Comparison of ENCODE assay signal across 10 cellular contexts in genomic region chr17:28684963-28685362, GRCh38. TPM values are rescaled to one million over a fixed set of nuclear protein-coding genes. Genes with fewer than 3 reads are reported as not detected.
A peak's percentile ranks its signal among the peaks of the same experiment; 100 is the strongest.
DNase-seq lines count a peak whose midpoint lies in the region; ATAC-seq and TF ChIP-seq lines count a peak whose summit lies in the region.
"Had no signal": no experiment of that assay in that cellular context is flagged by ENCODE, and none has a peak within 500 bp of the region (broad histone marks: within the 10 kb centered on the region; RNA-seq: fewer than 3 reads in every experiment).

No MANE protein-coding gene starts in this region.

- WGBS in hepatocyte (ENCODE audit: low lambda C conversion rate, missing lambda C conversion rate), result 51% methylated on average over 3 of the region's 3 CpGs
- WGBS in transverse colon (ENCODE audit: low coverage in 1 of 2), 2 donors, result 63% methylated on average over 3 of the region's 3 CpGs; no CpG with 5 or more reads in 1 of the 2 donors

- H4K20me1 ChIP-seq in hepatocyte (ENCODE audit: insufficient read depth, poor library complexity, severe bottlenecking), result no peaks in the 10 kb centered on the region

- H3K4me2 ChIP-seq in hepatocyte, result no peak overlapping the region

- no peaks in the 10 kb centered on the region for H3K27me3 ChIP-seq in hepatocyte
- H3K27me3 ChIP-seq in transverse colon, result no peaks in the 10 kb centered on the region
- H3K27me3 ChIP-seq: BLaER1 treated with 17β-estradiol and CSF1 and Interleukin-3, amounts not matched to agents 10 nM and 100 nM had no signal

- H3K36me3 ChIP-seq in hepatocyte (replicated peaks; ENCODE audit: insufficient read depth, low read depth) (no peaks in the 10 kb centered on the region), transverse colon (peaks cover 0 to 98% (median 49%) of the 10 kb centered on the region in 4 donors)

- DNase-seq in Right ventricle myocardium superior, result no peak
- DNase-seq in Right ventricle myocardium inferior (ENCODE audit: missing footprints), result no peak
- DNase-seq in hepatocyte (ENCODE audit: low spot score), result peak; percentile 78
- DNase-seq in transverse colon, result peak; percentile 35
- no peak for DNase-seq in activated effector memory CD4-positive, alpha-beta T cell treated with Interleukin-2 at 50 U/mL for 16 hours
- DNase-seq: activated CD4-positive, alpha-beta T cell treated with anti-CD3 and anti-CD28 coated beads for 48 hours had no signal

- TF ChIP-seq POLR2A in transverse colon (IDR thresholded peaks at IDR 0.05), result no peak

- H3K4me3 ChIP-seq in hepatocyte, result no peak overlapping the region
- H3K4me3 ChIP-seq in transverse colon, result no peak overlapping the region
- H3K4me3 ChIP-seq: BLaER1 treated with 17β-estradiol and CSF1 and Interleukin-3, amounts not matched to agents 10 nM and 100 nM had no signal

- H2AFZ ChIP-seq in hepatocyte, result no peak overlapping the region

- H3K9me3 ChIP-seq in hepatocyte (ENCODE audit: low read depth), result no peaks in the 10 kb centered on the region
- no peaks in the 10 kb centered on the region for H3K9me3 ChIP-seq in transverse colon
- H3K9me3 ChIP-seq: BLaER1 treated with 17β-estradiol and CSF1 and Interleukin-3, amounts not matched to agents 10 nM and 100 nM had no signal

- H3K27ac ChIP-seq in hepatocyte (no peak overlapping the region), transverse colon (no peak overlapping the region)
- H3K27ac ChIP-seq: BLaER1 treated with 17β-estradiol and CSF1 and Interleukin-3, amounts not matched to agents 10 nM and 100 nM had no signal

- intact Hi-C loops in Right ventricle myocardium superior (cut with DNase I) (no loop called here), Right ventricle myocardium inferior (cut with DNase I) (no loop called here), transverse colon (cut with DNase I; ENCODE audit: low total_unique reads) (no loop called here)

- no peaks in the 10 kb centered on the region for H3K9me2 ChIP-seq in hepatocyte (replicated peaks; ENCODE audit: insufficient read depth)

- ATAC-seq in Right ventricle myocardium superior (ENCODE audit: poor library complexity), result peak; percentile 34
- no peak for ATAC-seq in Right ventricle myocardium inferior
- ATAC-seq in SK-N-SH treated with all-trans-retinoic acid at 6 μM for 48 hours, result peak; percentile 49; the same call in 2 of the 3 replicates
- no peak for ATAC-seq in GM18520 (IDR thresholded peaks at IDR 0.05; ENCODE audit: unreplicated experiment)
- ATAC-seq in GM21528 (IDR thresholded peaks at IDR 0.05; ENCODE audit: low FRiP score, unreplicated experiment), result no peak

- in situ Hi-C loops in transverse colon (cut with MboI; ENCODE audit: low pct_ligation_motif_present in 1 of 4, low pct_unique_long_range_greater_than_20kb in 1 of 4, low sequenced_read_pairs in 3 of 4), result no loop called here

- peak; percentile 39 for TF ChIP-seq CTCF in hepatocyte (IDR thresholded peaks at IDR 0.05; ENCODE audit: poor library complexity)
- peak in 2 of 5 experiments; percentile 27 to 32 for TF ChIP-seq CTCF in transverse colon (IDR thresholded peaks at IDR 0.05)

- no peaks in the 10 kb centered on the region for H3K4me1 ChIP-seq in hepatocyte (ENCODE audit: insufficient read depth)
- H3K4me1 ChIP-seq in transverse colon, result no peaks in the 10 kb centered on the region

- H3K79me2 ChIP-seq in hepatocyte, result no peaks in the 10 kb centered on the region

- TF ChIP-seq EP300 in transverse colon (IDR thresholded peaks at IDR 0.05; ENCODE audit: low read depth), result no peak

TF ChIP-seq in SK-N-SH treated with all-trans-retinoic acid at 6 μM for 48 hours, 23 proteins besides CTCF, POLR2A, EP300 and RAD21:
- TF ChIP-seq, protein P1, sequence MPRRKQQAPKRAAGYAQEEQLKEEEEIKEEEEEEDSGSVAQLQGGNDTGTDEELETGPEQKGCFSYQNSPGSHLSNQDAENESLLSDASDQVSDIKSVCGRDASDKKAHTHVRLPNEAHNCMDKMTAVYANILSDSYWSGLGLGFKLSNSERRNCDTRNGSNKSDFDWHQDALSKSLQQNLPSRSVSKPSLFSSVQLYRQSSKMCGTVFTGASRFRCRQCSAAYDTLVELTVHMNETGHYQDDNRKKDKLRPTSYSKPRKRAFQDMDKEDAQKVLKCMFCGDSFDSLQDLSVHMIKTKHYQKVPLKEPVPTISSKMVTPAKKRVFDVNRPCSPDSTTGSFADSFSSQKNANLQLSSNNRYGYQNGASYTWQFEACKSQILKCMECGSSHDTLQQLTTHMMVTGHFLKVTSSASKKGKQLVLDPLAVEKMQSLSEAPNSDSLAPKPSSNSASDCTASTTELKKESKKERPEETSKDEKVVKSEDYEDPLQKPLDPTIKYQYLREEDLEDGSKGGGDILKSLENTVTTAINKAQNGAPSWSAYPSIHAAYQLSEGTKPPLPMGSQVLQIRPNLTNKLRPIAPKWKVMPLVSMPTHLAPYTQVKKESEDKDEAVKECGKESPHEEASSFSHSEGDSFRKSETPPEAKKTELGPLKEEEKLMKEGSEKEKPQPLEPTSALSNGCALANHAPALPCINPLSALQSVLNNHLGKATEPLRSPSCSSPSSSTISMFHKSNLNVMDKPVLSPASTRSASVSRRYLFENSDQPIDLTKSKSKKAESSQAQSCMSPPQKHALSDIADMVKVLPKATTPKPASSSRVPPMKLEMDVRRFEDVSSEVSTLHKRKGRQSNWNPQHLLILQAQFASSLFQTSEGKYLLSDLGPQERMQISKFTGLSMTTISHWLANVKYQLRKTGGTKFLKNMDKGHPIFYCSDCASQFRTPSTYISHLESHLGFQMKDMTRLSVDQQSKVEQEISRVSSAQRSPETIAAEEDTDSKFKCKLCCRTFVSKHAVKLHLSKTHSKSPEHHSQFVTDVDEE (CRISPR knock-in tag; IDR thresholded peaks at IDR 0.05), result no peak
- TF ChIP-seq POU6F1 (CRISPR knock-in tag; IDR thresholded peaks at IDR 0.05; ENCODE audit: borderline replicate concordance, low read depth) (no peak), CSDC2 (CRISPR knock-in tag; IDR thresholded peaks at IDR 0.05) (no peak), ISL1 (CRISPR knock-in tag; IDR thresholded peaks at IDR 0.05) (no peak)
TF ChIP-seq in SK-N-SH treated with all-trans-retinoic acid at 6 μM for 48 hours: peak in this region for 0.

RNA-seq across cellular contexts. Expression of gene SUPT6H, which starts 23.0 kb away (rescaled TPM):
- total RNA-seq in Right ventricle myocardium superior (38.8 TPM), Right ventricle myocardium inferior (41.0 TPM), hepatocyte (48.8 and 50.8 TPM in 2 replicates), transverse colon (100 to 1,000 TPM in 1 of 4 donors, 10 to 100 TPM in 3; 50.8 to 167 (median 61.6) TPM)
- 32.6 and 34.3 TPM in 2 replicates for polyA plus RNA-seq in hepatocyte

RNA-seq across cellular contexts. Expression of gene SDF2, which starts 23.3 kb away (rescaled TPM):
- total RNA-seq in Right ventricle myocardium superior (26.4 TPM), Right ventricle myocardium inferior (31.5 TPM), hepatocyte (77.4 and 78.6 TPM in 2 replicates), transverse colon (10 to 100 TPM; 32.2 to 69.9 (median 49.1) TPM)
- polyA plus RNA-seq in hepatocyte, result 123 and 148 TPM in 2 replicates

RNA-seq across cellular contexts. Expression of gene PROCA1, which starts 26.7 kb away (rescaled TPM):
- total RNA-seq in Right ventricle myocardium superior (1.3 TPM), Right ventricle myocardium inferior (0.73 TPM), hepatocyte (3.9 and 4.4 TPM in 2 replicates), transverse colon (1 to 10 TPM in 2 of 4 donors, under 1 TPM in 1, not detected in 1; 0.96 to 2.9 (median 1.4) TPM)
- 1.1 and 1.8 TPM in 2 replicates for polyA plus RNA-seq in hepatocyte

RNA-seq across cellular contexts. Expression of gene RAB34, which starts 32.7 kb away (rescaled TPM):
- 14.5 TPM for total RNA-seq in Right ventricle myocardium superior
- total RNA-seq in Right ventricle myocardium inferior, result 16.2 TPM
- 160 and 184 TPM in 2 replicates for total RNA-seq in hepatocyte
- 180 and 185 TPM in 2 replicates for polyA plus RNA-seq in hepatocyte
- 10 to 100 TPM; 41.1 to 60.5 (median 50.0) TPM for total RNA-seq in transverse colon

RNA-seq across cellular contexts. Expression of gene RPL23A, which starts 34.8 kb away (rescaled TPM):
- total RNA-seq in Right ventricle myocardium superior, result 858 TPM
- total RNA-seq in Right ventricle myocardium inferior, result 945 TPM
- 501 and 614 TPM in 2 replicates for total RNA-seq in hepatocyte
- polyA plus RNA-seq in hepatocyte, result 1,050 and 1,115 TPM in 2 replicates
- 100 to 1,000 TPM; 238 to 385 (median 342) TPM for total RNA-seq in transverse colon

Comparison
In these comparisons a context has a peak if more than half of its experiments do, and no peak if none do; other contexts are left out.
1. ATAC-seq: peak in Right ventricle myocardium superior (single experiment) and SK-N-SH treated with all-trans-retinoic acid at 6 μM for 48 hours (single experiment); none in Right ventricle myocardium inferior (single experiment), GM18520 (single experiment) and GM21528 (single experiment).
2. DNase-seq: peak in hepatocyte (single experiment) and transverse colon (single experiment); none in Right ventricle myocardium superior (single experiment), Right ventricle myocardium inferior (single experiment) and activated effector memory CD4-positive, alpha-beta T cell treated with Interleukin-2 at 50 U/mL for 16 hours (single experiment).